9 cellular contexts compared by ENCODE assay signal in genomic region chr4:108166038-108166437, GRCh38. TPM values are rescaled to one million over a fixed set of nuclear protein-coding genes. Genes with fewer than 3 reads are reported as not detected.
DNase-seq lines count a peak whose midpoint lies in the region; ATAC-seq and TF ChIP-seq lines count a peak whose summit lies in the region.
"Had no signal": no experiment of that assay in that cellular context is flagged by ENCODE, and none has a peak within 500 bp of the region (broad histone marks: within the 10 kb centered on the region; RNA-seq: fewer than 3 reads in every experiment).

No MANE protein-coding gene starts in this region.

- H3K27me3 Mint-ChIP-seq in activated naive CD4-positive, alpha-beta T cell treated with anti-CD3 and anti-CD28 coated beads, Interleukin-2, amount 10 ng/mL, durations not matched to agents 7 days and 5 days: peaks cover 25% of the 10 kb centered on the region

- peaks cover 16% of the 10 kb centered on the region for H3K36me3 ChIP-seq in cardiac muscle cell
- peaks cover 17% of the 10 kb centered on the region for H3K36me3 ChIP-seq in mesodermal cell (ENCODE audit: control insufficient read depth, insufficient read depth, low read length)
- H3K36me3 ChIP-seq in upper lobe of right lung: no peaks in the 10 kb centered on the region
- H3K36me3 ChIP-seq: neutrophil had no signal

- ATAC-seq in Right ventricle myocardium superior (ENCODE audit: poor library complexity): no peak
- no peak for ATAC-seq in upper lobe of right lung
- ATAC-seq in GM21825 (IDR thresholded peaks at IDR 0.05; ENCODE audit: unreplicated experiment): no peak

- CTCF ChIA-PET in activated naive CD4-positive, alpha-beta T cell treated with anti-CD3 and anti-CD28 coated beads, Interleukin-2, amount 10 ng/mL, durations not matched to agents 7 days and 5 days (lab: Charles Lee): interaction anchor here (0.9 to 1.5 kb wide), 3 partner anchors 34 to 147 kb away, joined by 3 to 5 read pairs (median 4); no protein-coding TSS in a partner anchor
- CTCF ChIA-PET in HEK293T (lab: Yijun Ruan, JAX): no interaction called here

- intact Hi-C loops in Right ventricle myocardium superior (cut with DNase I) (no loop called here), upper lobe of right lung (cut with DNase I) (no loop called here)

- peak overlapping the region; percentile 92 for H3K27ac Mint-ChIP-seq in activated naive CD4-positive, alpha-beta T cell treated with anti-CD3 and anti-CD28 coated beads, Interleukin-2, amount 10 ng/mL, durations not matched to agents 7 days and 5 days

- H3K27me3 ChIP-seq in cardiac muscle cell (peaks cover 17% of the 10 kb centered on the region), upper lobe of right lung (peaks cover 76% of the 10 kb centered on the region)

- H3K9me3 ChIP-seq in cardiac muscle cell (ENCODE audit: low read depth): no peaks in the 10 kb centered on the region
- no peaks in the 10 kb centered on the region for H3K9me3 ChIP-seq in mesodermal cell (ENCODE audit: control insufficient read depth, low read length)
- no peaks in the 10 kb centered on the region for H3K9me3 ChIP-seq in upper lobe of right lung
- H3K9me3 ChIP-seq: neutrophil had no signal

- H3K4me3 Mint-ChIP-seq in activated naive CD4-positive, alpha-beta T cell treated with anti-CD3 and anti-CD28 coated beads, Interleukin-2, amount 10 ng/mL, durations not matched to agents 7 days and 5 days: peak overlapping the region; percentile 95

- no peak overlapping the region for H3K27ac ChIP-seq in cardiac muscle cell
- H3K27ac ChIP-seq in mesodermal cell (ENCODE audit: low read depth, low read length, severe bottlenecking): peak overlapping the region; percentile 85
- no peak overlapping the region for H3K27ac ChIP-seq in upper lobe of right lung
- H3K27ac ChIP-seq: neutrophil had no signal

- peaks cover 30% of the 10 kb centered on the region for H3K4me1 Mint-ChIP-seq in activated naive CD4-positive, alpha-beta T cell treated with anti-CD3 and anti-CD28 coated beads, Interleukin-2, amount 10 ng/mL, durations not matched to agents 7 days and 5 days

- WGBS in mesodermal cell (ENCODE audit: insufficient coverage in 2 of 2), 2 experiments: 13 to 19% methylated on average over 3 to 4 of the region's 12 CpGs

- H3K9me3 Mint-ChIP-seq in activated naive CD4-positive, alpha-beta T cell treated with anti-CD3 and anti-CD28 coated beads, Interleukin-2, amount 10 ng/mL, durations not matched to agents 7 days and 5 days: no peaks in the 10 kb centered on the region

- H3K4me1 ChIP-seq in cardiac muscle cell (ENCODE audit: low read depth): peaks cover 11% of the 10 kb centered on the region
- H3K4me1 ChIP-seq in mesodermal cell (ENCODE audit: control insufficient read depth, insufficient read depth, low read length, poor library complexity, severe bottlenecking): peaks cover 19% of the 10 kb centered on the region
- peaks cover 15% of the 10 kb centered on the region for H3K4me1 ChIP-seq in upper lobe of right lung

- peaks cover 56% of the 10 kb centered on the region for H3K36me3 Mint-ChIP-seq in activated naive CD4-positive, alpha-beta T cell treated with anti-CD3 and anti-CD28 coated beads, Interleukin-2, amount 10 ng/mL, durations not matched to agents 7 days and 5 days

- no peak for TF ChIP-seq CTCF in cardiac muscle cell (IDR thresholded peaks at IDR 0.05; ENCODE audit: low read depth, low read length)
- TF ChIP-seq CTCF in upper lobe of right lung (IDR thresholded peaks at IDR 0.05): no peak

- DNase-seq in cardiac muscle cell (ENCODE audit: low read depth in 1 of 2, low spot score in 1 of 2) (no peak), Right ventricle myocardium superior (no peak), upper lobe of right lung (no peak), NCI-H187 treated with DMSO at 0.1 percent for 48 hours (lab: John Stamatoyannopoulos, UW) (no peak), HEK293T (ENCODE audit: extremely low spot score) (no peak)
- peak; percentile 81 for DNase-seq in activated naive CD4-positive, alpha-beta T cell treated with anti-CD3 and anti-CD28 coated beads, Interleukin-2, amount 10 ng/mL, durations not matched to agents 7 days and 5 days

- peak overlapping the region; percentile 96 for H3K4me3 ChIP-seq in cardiac muscle cell
- H3K4me3 ChIP-seq in mesodermal cell (ENCODE audit: extremely low read depth, insufficient read depth, low read length, poor library complexity, severe bottlenecking): peak overlapping the region; percentile 91
- H3K4me3 ChIP-seq in upper lobe of right lung: peak overlapping the region; percentile 61

- POLR2A ChIA-PET in HEK293T (lab: Yijun Ruan, JAX): interaction anchor here (0.9 kb wide), 1 partner anchor 171 kb away, joined by 3 read pairs; no protein-coding TSS in a partner anchor

TF ChIP-seq in HEK293T, 16 proteins besides CTCF, POLR2A, EP300 and RAD21:
- TF ChIP-seq FOXM1 (IDR thresholded peaks at IDR 0.05; ENCODE audit: borderline replicate concordance): no peak
- TF ChIP-seq SP1 (IDR thresholded peaks at IDR 0.05): no peak
- no peak for TF ChIP-seq NFRKB (IDR thresholded peaks at IDR 0.05)
- TF ChIP-seq TARDBP (IDR thresholded peaks at IDR 0.05): no peak
- TF ChIP-seq ARNT (IDR thresholded peaks at IDR 0.05): no peak
- no peak for TF ChIP-seq FOXA1 (IDR thresholded peaks at IDR 0.05)
- no peak for TF ChIP-seq PKNOX1 (IDR thresholded peaks at IDR 0.05)
- TF ChIP-seq L3MBTL2 (conservative IDR thresholded peaks at IDR 0.05): no peak
- no peak for TF ChIP-seq SUZ12 (IDR thresholded peaks at IDR 0.05)
- no peak for TF ChIP-seq LEF1 (IDR thresholded peaks at IDR 0.05; ENCODE audit: borderline replicate concordance)
- TF ChIP-seq ZNF384 (IDR thresholded peaks at IDR 0.05): no peak

RNA-seq across cellular contexts. Expression of gene LEF1, which starts 2.7 kb away (rescaled TPM):
- total RNA-seq in cardiac muscle cell: 67.2 and 70.3 TPM in 2 replicates
- polyA plus RNA-seq in cardiac muscle cell: 45.8 and 69.1 TPM in 2 replicates
- 0.51 TPM for total RNA-seq in Right ventricle myocardium superior
- 149 TPM for polyA plus RNA-seq in mesodermal cell (2013, experiment 1 of 2)
- polyA plus RNA-seq in mesodermal cell (2013, experiment 2 of 2): 176 TPM
- total RNA-seq in upper lobe of right lung: 9.1 TPM
